6 cellular contexts compared by ENCODE assay signal in genomic region chr11:124762624-124763155, GRCh38. TPM values are rescaled to one million over a fixed set of nuclear protein-coding genes. Genes with fewer than 3 reads are reported as not detected.
DNase-seq lines count a peak whose midpoint lies in the region; ATAC-seq lines count a peak whose summit lies in the region.

No MANE protein-coding gene starts in this region.

- H3K36me3 ChIP-seq in MG63 = peaks cover 10% of the 10 kb centered on the region

- peaks cover 52% of the 10 kb centered on the region for H3K4me1 Mint-ChIP-seq in stimulated activated memory B cell treated with anti-CD40 and anti-IgM and Interleukin-4, amounts not matched to agents 10 μg/mL and 1 μg/mL and 100 μg/mL, for 72 hours

- no peaks in the 10 kb centered on the region for H3K9me3 ChIP-seq in MG63

- ATAC-seq in esophagus mucosa = peak; percentile 2
- peak; percentile 4 for ATAC-seq in stimulated activated memory B cell treated with anti-CD40 and anti-IgM and Interleukin-4, amounts not matched to agents 10 μg/mL and 1 μg/mL and 100 μg/mL, for 72 hours

- DNase-seq in NCI-H524 (lab: John Stamatoyannopoulos, UW) (peak; percentile 46 to 47), NCI-H524 treated with DMSO at 0.1 percent for 48 hours (lab: John Stamatoyannopoulos, UW) (no peak), MG63 (no peak), NOMO-1 (lab: John Stamatoyannopoulos, UW; ENCODE audit: unreplicated experiment in 2 of 2) (no peak)

- no peaks in the 10 kb centered on the region for H3K36me3 Mint-ChIP-seq in stimulated activated memory B cell treated with anti-CD40 and anti-IgM and Interleukin-4, amounts not matched to agents 10 μg/mL and 1 μg/mL and 100 μg/mL, for 72 hours

- peak overlapping the region; percentile 97 for H3K4me3 Mint-ChIP-seq in stimulated activated memory B cell treated with anti-CD40 and anti-IgM and Interleukin-4, amounts not matched to agents 10 μg/mL and 1 μg/mL and 100 μg/mL, for 72 hours

- peaks cover 42% of the 10 kb centered on the region for H3K27me3 Mint-ChIP-seq in stimulated activated memory B cell treated with anti-CD40 and anti-IgM and Interleukin-4, amounts not matched to agents 10 μg/mL and 1 μg/mL and 100 μg/mL, for 72 hours

- H3K4me3 ChIP-seq in MG63 = peak overlapping the region; percentile 28

- H3K27me3 ChIP-seq in MG63 = no peaks in the 10 kb centered on the region

- H3K9me3 Mint-ChIP-seq in stimulated activated memory B cell treated with anti-CD40 and anti-IgM and Interleukin-4, amounts not matched to agents 10 μg/mL and 1 μg/mL and 100 μg/mL, for 72 hours = no peaks in the 10 kb centered on the region

- peak overlapping the region; percentile 16 for H3K27ac Mint-ChIP-seq in stimulated activated memory B cell treated with anti-CD40 and anti-IgM and Interleukin-4, amounts not matched to agents 10 μg/mL and 1 μg/mL and 100 μg/mL, for 72 hours

RNA-seq across cellular contexts. Expression of gene ESAM, which starts 0.6 kb away (rescaled TPM):
- not detected in 2 replicates for total RNA-seq in MG63 (2014; rRNA removed; shearing (Covaris generic); ENCODE audit: low replicate concordance)
- total RNA-seq in esophagus mucosa = 8.5 TPM

RNA-seq across cellular contexts. Expression of gene VSIG2, which starts 10.6 kb away (rescaled TPM):
- not detected in 2 replicates for total RNA-seq in MG63 (2014; rRNA removed; shearing (Covaris generic); ENCODE audit: low replicate concordance)
- 8.8 TPM for total RNA-seq in esophagus mucosa

RNA-seq across cellular contexts. Expression of gene NRGN, which starts 22.9 kb away (rescaled TPM):
- 0.23 TPM in 1 of 2 replicates, not detected in the other for total RNA-seq in MG63 (2014; rRNA removed; shearing (Covaris generic); ENCODE audit: low replicate concordance)
- 1.1 TPM for total RNA-seq in esophagus mucosa

RNA-seq across cellular contexts. Expression of gene MSANTD2, which starts 37.5 kb away (rescaled TPM):
- total RNA-seq in MG63 (2014; rRNA removed; shearing (Covaris generic); ENCODE audit: low replicate concordance) = 8.2 and 14.8 TPM in 2 replicates
- 4.1 TPM for total RNA-seq in esophagus mucosa

Comparison
In these comparisons a context has a peak if more than half of its experiments do, and no peak if none do; other contexts are left out.
1. DNase-seq: peak in NCI-H524 (2 of 2); none in NCI-H524 treated with DMSO at 0.1 percent for 48 hours (single experiment), MG63 (single experiment) and NOMO-1 (0 of 2).